ENCODE assay signal across 1 cellular context in the genomic region with DNA sequence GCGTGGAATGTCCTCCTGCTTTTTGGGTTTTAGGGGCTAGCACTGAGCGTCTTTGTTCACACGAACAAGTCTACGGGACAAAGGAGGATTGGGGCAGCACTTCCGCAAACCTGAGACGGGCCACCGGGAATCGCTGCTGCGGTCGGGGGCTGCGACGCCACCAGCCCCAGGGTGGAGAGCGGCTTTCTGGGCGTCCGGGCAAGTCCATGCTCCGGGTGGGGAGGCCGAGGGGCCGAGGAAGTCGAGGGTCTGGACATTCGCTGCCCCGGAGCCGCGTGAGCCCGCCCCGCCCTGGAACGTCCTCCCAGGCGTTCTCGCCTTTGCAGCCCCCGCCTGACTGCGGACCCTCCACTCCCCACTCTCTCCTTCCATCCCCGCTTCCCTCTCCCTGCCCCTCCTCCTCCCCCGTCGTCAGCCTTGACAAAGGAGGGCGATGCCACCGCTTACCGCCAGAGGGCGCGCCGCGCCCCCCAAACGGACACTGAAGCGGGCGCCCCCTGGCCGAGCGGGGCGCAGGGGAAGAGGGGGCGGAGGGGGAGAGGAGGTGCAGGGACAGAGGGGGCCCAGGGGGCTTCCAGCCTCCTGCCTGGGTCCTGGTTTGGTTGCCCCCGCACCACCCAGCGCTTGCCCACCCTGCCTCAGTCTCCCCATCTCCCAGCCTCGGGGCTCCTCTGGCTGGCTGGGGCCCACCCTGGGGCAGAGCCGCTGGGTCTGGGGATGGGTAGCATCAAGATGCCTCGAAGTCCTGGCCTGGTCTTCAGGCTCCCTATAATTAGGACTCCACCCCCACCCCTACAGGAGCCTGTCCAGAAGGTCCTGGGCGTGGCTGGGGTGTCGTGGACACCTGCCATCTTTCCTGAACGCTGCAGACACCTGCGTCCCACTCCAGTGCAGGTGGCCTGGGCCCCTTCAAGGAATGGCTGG.
TF ChIP-seq lines count a peak whose summit lies in the region.

No MANE protein-coding gene starts in this region.

TF ChIP-seq in endothelial cell of umbilical vein, 7 proteins besides CTCF, POLR2A, EP300 and RAD21 (continued from another document):
- TF ChIP-seq, protein P1, sequence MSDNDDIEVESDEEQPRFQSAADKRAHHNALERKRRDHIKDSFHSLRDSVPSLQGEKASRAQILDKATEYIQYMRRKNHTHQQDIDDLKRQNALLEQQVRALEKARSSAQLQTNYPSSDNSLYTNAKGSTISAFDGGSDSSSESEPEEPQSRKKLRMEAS (IDR thresholded peaks at IDR 0.05; ENCODE audit: insufficient read depth, insufficient read length): no peak
- TF ChIP-seq MYC (IDR thresholded peaks at IDR 0.05; ENCODE audit: low read depth, low read length) (no peak), JUN (IDR thresholded peaks at IDR 0.05; ENCODE audit: borderline replicate concordance, insufficient read depth, insufficient read length, low read depth) (no peak), EZH2 (IDR thresholded peaks at IDR 0.05; ENCODE audit: borderline replicate concordance, low read depth, low read length, severe bottlenecking) (no peak), FOS (IDR thresholded peaks at IDR 0.05; ENCODE audit: borderline replicate concordance, insufficient read depth, low read length) (no peak), POLR2AphosphoS5 (IDR thresholded peaks at IDR 0.05; ENCODE audit: insufficient read depth, low read depth, low read length) (no peak)
